ENCODE assay signal across 8 cellular contexts in the genomic region with DNA sequence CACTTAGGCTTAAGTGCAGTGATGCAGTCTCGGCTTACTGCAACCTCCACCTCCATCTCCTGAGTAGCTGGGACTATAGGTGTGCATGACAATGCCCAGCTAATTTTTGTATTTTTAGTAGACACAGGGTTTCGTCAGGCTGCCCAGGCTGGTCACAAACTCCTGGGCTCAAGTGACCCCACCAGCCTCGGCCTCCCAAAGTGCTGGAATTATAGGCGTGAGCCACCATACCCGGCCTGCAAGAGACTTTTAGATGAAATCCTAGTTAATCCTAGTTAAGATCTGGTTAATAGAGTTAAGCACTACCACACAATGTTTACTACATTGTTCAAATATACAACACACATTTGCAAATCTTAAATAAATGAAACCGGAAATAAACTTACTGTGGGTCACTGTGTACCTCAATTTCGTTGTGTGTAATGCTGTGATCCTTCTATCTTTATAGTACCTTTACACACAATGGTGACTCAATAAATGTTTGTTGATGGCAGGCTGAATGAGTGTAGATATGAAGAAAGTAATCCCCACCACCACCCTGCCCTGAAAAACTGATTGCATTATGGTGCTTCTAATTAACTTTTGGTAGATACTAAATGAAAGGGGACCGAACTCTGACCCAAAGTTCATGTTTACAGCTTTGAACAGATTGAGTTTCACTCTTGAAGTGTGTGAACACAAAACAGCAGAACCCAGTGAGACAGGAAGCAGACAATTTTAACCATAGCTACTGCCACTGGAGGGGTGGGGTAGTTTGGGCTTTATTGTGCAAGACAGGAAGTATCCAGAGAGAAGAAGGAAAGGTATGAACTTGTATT.
A peak's percentile ranks its signal among the peaks of the same experiment; 100 is the strongest.
DNase-seq lines count a peak whose midpoint lies in the region; ATAC-seq and TF ChIP-seq lines count a peak whose summit lies in the region.

No MANE protein-coding gene starts in this region.

- H3K4me1 Mint-ChIP-seq in CD4-positive, alpha-beta memory T cell = peaks cover 32 to 59% (median 53%) of the 10 kb centered on the region in 4 donors
- H3K4me1 Mint-ChIP-seq in glutamatergic neuron (ENCODE audit: low read depth, unreplicated experiment) = no peaks in the 10 kb centered on the region

- no peak for TF ChIP-seq POLR2A in prostate gland (IDR thresholded peaks at IDR 0.05)

- peak; percentile 75 to 85 (median 81) for DNase-seq in CD4-positive, alpha-beta memory T cell
- DNase-seq in GM19238 (ENCODE audit: insufficient read length, low spot score) (peak; percentile 14), OCI-LY7 (ENCODE audit: low spot score) (peak; percentile 79), astrocyte of the cerebellum (ENCODE audit: low read depth) (peak; percentile 13), lower lobe of right lung (no peak), glutamatergic neuron (no peak), prostate gland (ENCODE audit: low spot score) (no peak)

- no peaks in the 10 kb centered on the region for H3K79me2 ChIP-seq in OCI-LY7 (ENCODE audit: insufficient read depth, low read depth, low read length)

- in situ Hi-C loops in astrocyte of the cerebellum (cut with HindIII; ENCODE audit: low sequenced_read_pairs) = no loop called here

- peaks cover 44% of the 10 kb centered on the region for H3K4me1 ChIP-seq in CD4-positive, alpha-beta memory T cell (ENCODE audit: insufficient read depth, low read length)
- H3K4me1 ChIP-seq in OCI-LY7 (ENCODE audit: insufficient read depth, low read length, poor library complexity, severe bottlenecking) (peaks cover 36% of the 10 kb centered on the region), lower lobe of right lung (peaks cover 23% of the 10 kb centered on the region), prostate gland (replicated peaks) (no peaks in the 10 kb centered on the region)

- CTCF ChIA-PET in CD4-positive, alpha-beta memory T cell (lab: Charles Lee; ENCODE audit: partially characterized antibody) = interaction anchor here (0.6 to 2.6 kb wide), 15 partner anchors 16 to 1151 kb away, joined by 3 to 19 read pairs (median 5); no protein-coding TSS in a partner anchor
- CTCF ChIA-PET in OCI-LY7 (lab: Charles Lee; ENCODE audit: unreplicated experiment) = interaction anchor here (1.0 kb wide), 1 partner anchor 31 kb away, joined by 3 read pairs; no protein-coding TSS in a partner anchor

- ATAC-seq in HG03159 (IDR thresholded peaks at IDR 0.05; ENCODE audit: unreplicated experiment) (peak; percentile 88), lower lobe of right lung (peak; percentile 92)

- H3K27ac ChIP-seq in CD4-positive, alpha-beta memory T cell (ENCODE audit: low read depth, low read length) = peak overlapping the region; percentile 55
- H3K27ac ChIP-seq in OCI-LY7 (ENCODE audit: low read depth, low read length, poor library complexity, severe bottlenecking) (peak overlapping the region; percentile 49), lower lobe of right lung (peak overlapping the region; percentile 59), prostate gland (no peak overlapping the region)

- no peaks in the 10 kb centered on the region for H4K20me1 ChIP-seq in OCI-LY7 (ENCODE audit: insufficient read depth, low read length)

- no peaks in the 10 kb centered on the region for H3K27me3 Mint-ChIP-seq in CD4-positive, alpha-beta memory T cell
- H3K27me3 Mint-ChIP-seq in glutamatergic neuron (ENCODE audit: unreplicated experiment) = peaks cover 2% of the 10 kb centered on the region

- TF ChIP-seq CTCF in OCI-LY7 (conservative IDR thresholded peaks at IDR 0.05; ENCODE audit: low read length) (no peak), astrocyte of the cerebellum (IDR thresholded peaks at IDR 0.05; ENCODE audit: low read depth, low read length, missing control alignments) (no peak), lower lobe of right lung (IDR thresholded peaks at IDR 0.05) (no peak), glutamatergic neuron (IDR thresholded peaks at IDR 0.05; ENCODE audit: partially characterized antibody, unreplicated experiment) (no peak), prostate gland (IDR thresholded peaks at IDR 0.05) (no peak)

- no peaks in the 10 kb centered on the region for H3K9me3 Mint-ChIP-seq in CD4-positive, alpha-beta memory T cell
- no peaks in the 10 kb centered on the region for H3K9me3 Mint-ChIP-seq in glutamatergic neuron (ENCODE audit: unreplicated experiment)

- peak overlapping the region in 1 of 2 donors; percentile 19 for H3K4me3 ChIP-seq in CD4-positive, alpha-beta memory T cell (ENCODE audit: low read length in 2 of 2)
- H3K4me3 ChIP-seq in OCI-LY7 (ENCODE audit: low read depth, low read length, poor library complexity, severe bottlenecking) (peak overlapping the region; percentile 31), astrocyte of the cerebellum (ENCODE audit: low read depth, low read length) (no peak overlapping the region), lower lobe of right lung (no peak overlapping the region), prostate gland (no peak overlapping the region)

- peaks cover 0 to 3% of the 10 kb centered on the region in 2 donors for H3K36me3 Mint-ChIP-seq in CD4-positive, alpha-beta memory T cell
- no peaks in the 10 kb centered on the region for H3K36me3 Mint-ChIP-seq in glutamatergic neuron (ENCODE audit: unreplicated experiment)

- no TSS peak for BruUV-seq in OCI-LY7 (replicated peaks; lab: Mats Ljungman, UMichigan)

- H3K9me3 ChIP-seq in CD4-positive, alpha-beta memory T cell (ENCODE audit: control insufficient read depth in 1 of 2, low read length in 2 of 2) = no peaks in the 10 kb centered on the region
- H3K9me3 ChIP-seq in OCI-LY7 (ENCODE audit: low read length) (no peaks in the 10 kb centered on the region), lower lobe of right lung (no peaks in the 10 kb centered on the region), prostate gland (no peaks in the 10 kb centered on the region)

- H3K4me3 Mint-ChIP-seq in CD4-positive, alpha-beta memory T cell = peak overlapping the region; percentile 51 to 87 (median 74)
- no peak overlapping the region for H3K4me3 Mint-ChIP-seq in glutamatergic neuron (ENCODE audit: unreplicated experiment)

- peak overlapping the region; percentile 68 for H3K4me2 ChIP-seq in OCI-LY7 (ENCODE audit: low read length)

- 69% methylated on average over 8 of the region's 8 CpGs for whole genome bisulfite sequencing in prostate gland

- peak overlapping the region; percentile 85 to 98 (median 92) for H3K27ac Mint-ChIP-seq in CD4-positive, alpha-beta memory T cell
- no peak overlapping the region for H3K27ac Mint-ChIP-seq in glutamatergic neuron (ENCODE audit: unreplicated experiment)

- POLR2A ChIA-PET in CD4-positive, alpha-beta memory T cell (lab: Charles Lee; ENCODE audit: partially characterized antibody) = interaction anchor here (0.7 to 3.6 kb wide), 27 partner anchors 8 to 244 kb away, joined by 3 to 122 read pairs (median 6); a partner anchor contains a TSS
- POLR2A ChIA-PET in OCI-LY7 (lab: Charles Lee) = interaction anchor here (0.6 to 2.7 kb wide), 11 partner anchors 9 to 1953 kb away, joined by 3 to 10 read pairs (median 3); no protein-coding TSS in a partner anchor

- intact Hi-C loops in CD4-positive, alpha-beta memory T cell (cut with micrococcal nuclease) = loop anchor here (1.0 to 5.0 kb wide), 3 partner anchors 31 to 60 kb away; no protein-coding TSS in a partner anchor
- intact Hi-C loops in OCI-LY7 (cut with micrococcal nuclease; ENCODE audit: unreplicated experiment) = loop anchor here (2.0 kb wide), 1 partner anchor 60 kb away; no protein-coding TSS in a partner anchor
- intact Hi-C loops in lower lobe of right lung (cut with DNase I) = no loop called here
- intact Hi-C loops in prostate gland (cut with DNase I) = no loop called here

- peak overlapping the region; percentile 99 for H2AFZ ChIP-seq in OCI-LY7 (ENCODE audit: low read length)

- no peaks in the 10 kb centered on the region for H3K9me2 ChIP-seq in OCI-LY7 (ENCODE audit: insufficient read depth, low read length)

- no peaks in the 10 kb centered on the region for H3K27me3 ChIP-seq in CD4-positive, alpha-beta memory T cell (ENCODE audit: insufficient read depth, low read length)
- no peaks in the 10 kb centered on the region for H3K27me3 ChIP-seq in lower lobe of right lung (ENCODE audit: low read depth)
- no peaks in the 10 kb centered on the region for H3K27me3 ChIP-seq in prostate gland (replicated peaks; ENCODE audit: insufficient read depth)

- no peaks in the 10 kb centered on the region for H3K36me3 ChIP-seq in CD4-positive, alpha-beta memory T cell (ENCODE audit: insufficient read depth, low read length)
- H3K36me3 ChIP-seq in OCI-LY7 (ENCODE audit: insufficient read depth, low read length) = no peaks in the 10 kb centered on the region
- no peaks in the 10 kb centered on the region for H3K36me3 ChIP-seq in lower lobe of right lung
- no peaks in the 10 kb centered on the region for H3K36me3 ChIP-seq in prostate gland

Comparison
In these comparisons a context has a peak if more than half of its experiments do, and no peak if none do; other contexts are left out.
1. DNase-seq: peak in CD4-positive, alpha-beta memory T cell (5 of 5), GM19238 (single experiment), OCI-LY7 (single experiment) and astrocyte of the cerebellum (single experiment); none in lower lobe of right lung (single experiment), glutamatergic neuron (single experiment) and prostate gland (single experiment).
2. H3K27ac ChIP-seq: peak in CD4-positive, alpha-beta memory T cell (single experiment), OCI-LY7 (single experiment) and lower lobe of right lung (single experiment); none in prostate gland (0 of 2).
3. intact Hi-C loops: an anchor here in CD4-positive, alpha-beta memory T cell (1.0 to 5.0 kb wide) and OCI-LY7 (2.0 kb wide); none called in lower lobe of right lung and prostate gland.